ENCODE assay signal across 19 cellular contexts in genomic region chr2:150705357-150705756, GRCh38.
"Had no signal": no experiment of that assay in that cellular context is flagged by ENCODE, and none has a peak within 500 bp of the region (broad histone marks: within the 10 kb centered on the region; RNA-seq: fewer than 3 reads in every experiment).

No MANE protein-coding gene starts in this region.

- H3K9me3 ChIP-seq: gastrocnemius medialis, lower lobe of right lung, neutrophil, testis had no signal

- H3K4me3 ChIP-seq: gastrocnemius medialis, lower lobe of right lung, smooth muscle cell, testis had no signal

- H3K27me3 ChIP-seq: gastrocnemius medialis, neutrophil, testis had no signal

- H3K4me1 ChIP-seq: gastrocnemius medialis, lower lobe of right lung, testis had no signal

- H3K36me3 ChIP-seq: gastrocnemius medialis, lower lobe of right lung, neutrophil had no signal

- H3K4me2 ChIP-seq: smooth muscle cell had no signal

- H3K27ac ChIP-seq: gastrocnemius medialis, lower lobe of right lung, neutrophil, testis had no signal

- DNase-seq: activated CD4-positive, alpha-beta T cell treated with anti-CD3 and anti-CD28 coated beads, Interleukin-2, amount 10 ng/mL, durations not matched to agents 24 days and 14 days; activated CD4-positive, CD25-positive, alpha-beta regulatory T cell; activated CD8-positive, alpha-beta T cell treated with anti-CD3 and anti-CD28 coated beads, Interleukin-2, amount 10 ng/mL, durations not matched to agents 7 days and 5 days; activated naive CD4-positive, alpha-beta T cell treated with anti-CD3 and anti-CD28 coated beads for 36 hours; activated naive CD8-positive, alpha-beta T cell treated with anti-CD3 and anti-CD28 coated beads, Interleukin-2, amount 50 U/mL, for 24 hours; activated T-cell treated with anti-CD3 and anti-CD28 coated beads, Interleukin-2, amount 50 U/mL, for 24 hours; anterior cingulate cortex; effector CD8-positive, alpha-beta T cell; gastrocnemius medialis; head of caudate nucleus; lower lobe of right lung; natural killer cell; stimulated activated CD4-positive, alpha-beta T cell treated with anti-CD3 and anti-CD28 coated beads, Interleukin-4, amount 100 ng/mL, for 24 hours; T1000; testis had no signal

- ATAC-seq: activated CD8-positive, alpha-beta T cell treated with anti-CD3 and anti-CD28 coated beads, Interleukin-2, amount 10 ng/mL, durations not matched to agents 7 days and 5 days; activated naive CD8-positive, alpha-beta T cell treated with anti-CD3 and anti-CD28 coated beads, Interleukin-2, amount 50 U/mL, for 24 hours; gastrocnemius medialis; lower lobe of right lung; natural killer cell; sciatic nerve; stimulated activated effector memory CD8-positive, alpha-beta T cell treated with anti-CD3 and anti-CD28 coated beads, Interleukin-12 subunit alpha, Interleukin-12 subunit beta, amount 100 ng/mL, for 72 hours had no signal
